15 cellular contexts compared by ENCODE assay signal in genomic region chr1:2073382-2074230, GRCh38. TPM values are rescaled to one million over a fixed set of nuclear protein-coding genes. Genes with fewer than 3 reads are reported as not detected.
DNase-seq lines count a peak whose midpoint lies in the region; ATAC-seq, FAIRE-seq and TF ChIP-seq lines count a peak whose summit lies in the region.
"Had no signal": no experiment of that assay in that cellular context is flagged by ENCODE, and none has a peak within 500 bp of the region (broad histone marks: within the 10 kb centered on the region; RNA-seq: fewer than 3 reads in every experiment).

No MANE protein-coding gene starts in this region.

- H3K4me1 Mint-ChIP-seq in effector memory CD8-positive, alpha-beta T cell (ENCODE audit: low read depth in 2 of 2), result peaks cover 6 to 22% of the 10 kb centered on the region in 2 donors

- TF ChIP-seq POLR2A in HepG2 (IDR thresholded peaks at IDR 0.05; ENCODE audit: insufficient read depth in 1 of 2, low read depth in 2 of 2, low read length in 2 of 2) (no peak), right lobe of liver (IDR thresholded peaks at IDR 0.05) (no peak)

- no peak for TF ChIP-seq RAD21 in HepG2 (CRISPR knock-in tag; IDR thresholded peaks at IDR 0.05)

- intact Hi-C loops in HepG2 (cut with micrococcal nuclease; ENCODE audit: unreplicated experiment), result no loop called here
- intact Hi-C loops in right lobe of liver (cut with DNase I), result no loop called here

- in situ Hi-C loops in HepG2 (cut with HindIII; ENCODE audit: extremely low pct_ligation_motif_present, low pct_unique_long_range_greater_than_20kb), result no loop called here

- no peak overlapping the region for H3K4me2 ChIP-seq in HepG2 (ENCODE audit: low read depth, low read length)

- no TSS peak for BruUV-seq in HepG2 (replicated peaks; lab: Mats Ljungman, UMichigan)

- peaks cover 14% of the 10 kb centered on the region for H3K4me1 ChIP-seq in HepG2 (ENCODE audit: insufficient read depth, low read length)
- no peaks in the 10 kb centered on the region for H3K4me1 ChIP-seq in right lobe of liver
- H3K4me1 ChIP-seq: body of pancreas had no signal

- no peak overlapping the region for H3K27ac Mint-ChIP-seq in effector memory CD8-positive, alpha-beta T cell
- H3K27ac Mint-ChIP-seq: CD4-positive, alpha-beta memory T cell; stimulated activated effector memory CD8-positive, alpha-beta T cell treated with anti-CD3 and anti-CD28 coated beads, Interleukin-12 subunit alpha, Interleukin-12 subunit beta, amount 100 ng/mL, for 72 hours had no signal

- no peaks in the 10 kb centered on the region for H3K27me3 Mint-ChIP-seq in effector memory CD8-positive, alpha-beta T cell
- H3K27me3 Mint-ChIP-seq: CD4-positive, alpha-beta memory T cell had no signal

- H3K36me3 Mint-ChIP-seq in effector memory CD8-positive, alpha-beta T cell (ENCODE audit: insufficient read depth), result peaks cover 8% of the 10 kb centered on the region

- ATAC-seq in HepG2 (no peak), right lobe of liver (no peak), HG03025 (IDR thresholded peaks at IDR 0.05; ENCODE audit: low FRiP score, unreplicated experiment) (no peak), HG02571 (IDR thresholded peaks at IDR 0.05; ENCODE audit: unreplicated experiment) (no peak)
- ATAC-seq in effector memory CD8-positive, alpha-beta T cell (replicated peaks), result no peak
- ATAC-seq: body of pancreas; Panc1; stimulated activated effector memory CD8-positive, alpha-beta T cell treated with anti-CD3 and anti-CD28 coated beads, Interleukin-12 subunit alpha, Interleukin-12 subunit beta, amount 100 ng/mL, for 72 hours had no signal

- no peaks in the 10 kb centered on the region for H3K27me3 ChIP-seq in HepG2 (ENCODE audit: control insufficient read depth in 1 of 2, insufficient read depth in 2 of 2, low read length in 2 of 2)
- no peaks in the 10 kb centered on the region for H3K27me3 ChIP-seq in right lobe of liver
- H3K27me3 ChIP-seq: body of pancreas had no signal

- peaks cover 8% of the 10 kb centered on the region for H3K79me2 ChIP-seq in HepG2 (ENCODE audit: insufficient read depth, low read length)

- H3K9me3 ChIP-seq in HepG2 (ENCODE audit: low read length), result peaks cover 18% of the 10 kb centered on the region
- H3K9me3 ChIP-seq in right lobe of liver, result peaks cover 0 to 9% (median 2%) of the 10 kb centered on the region in 4 donors

- peaks cover 4 to 16% of the 10 kb centered on the region in 2 experiments; a peak in 4 of 5 replicates for H3K36me3 ChIP-seq in HepG2 (replicated peaks in 1 of 2; ENCODE audit: control insufficient read depth in 1 of 2, insufficient read depth in 2 of 2, low read length in 2 of 2)
- H3K36me3 ChIP-seq in right lobe of liver, result peaks cover 0 to 2% (median under 1%) of the 10 kb centered on the region in 4 donors

- no peak for TF ChIP-seq EP300 in HepG2 (IDR thresholded peaks at IDR 0.05; ENCODE audit: low read depth in 2 of 2, low read length in 2 of 2)
- no peak for TF ChIP-seq EP300 in HepG2 (CRISPR knock-in tag; IDR thresholded peaks at IDR 0.05; ENCODE audit: borderline replicate concordance)

- TF ChIP-seq CTCF in HepG2 (CRISPR knock-in tag; IDR thresholded peaks at IDR 0.05) (no peak), right lobe of liver (IDR thresholded peaks at IDR 0.05) (no peak)

- no peak overlapping the region for H3K27ac ChIP-seq in HepG2 (ENCODE audit: extremely low read length, insufficient read depth, low read length)
- H3K27ac ChIP-seq in right lobe of liver, result no peak overlapping the region
- H3K27ac ChIP-seq: body of pancreas had no signal

- DNase-seq in HepG2 (ENCODE audit: low spot score) (no peak), right lobe of liver (no peak), anterior cingulate cortex (lab: John Stamatoyannopoulos, UW) (peak in 57 of 58 donors; percentile 24 to 93 (median 79)), iPS-NIHi11 (ENCODE audit: low spot score) (peak; percentile 64), cortex of kidney (lab: John Stamatoyannopoulos, UW) (no peak)
- DNase-seq in effector memory CD8-positive, alpha-beta T cell, result no peak
- DNase-seq: activated CD4-positive, alpha-beta T cell treated with anti-CD3 and anti-CD28 coated beads for 4 hours; body of pancreas; CD4-positive, alpha-beta memory T cell; KG1 had no signal

- H2AFZ ChIP-seq in HepG2 (ENCODE audit: low read length), result no peak overlapping the region

- peaks cover 10 to 15% of the 10 kb centered on the region in 2 donors for H3K9me3 Mint-ChIP-seq in effector memory CD8-positive, alpha-beta T cell

- POLR2A ChIA-PET in HepG2 (lab: Yijun Ruan, JAX), result no interaction called here

- H3K4me3 ChIP-seq in HepG2 (replicated peaks in 1 of 3; ENCODE audit: insufficient read depth in 1 of 3, low read depth in 2 of 3, low read length in 3 of 3) (no peak overlapping the region), right lobe of liver (no peak overlapping the region)
- H3K4me3 ChIP-seq: body of pancreas had no signal

- 98% methylated on average over 53 of the region's 59 CpGs for WGBS in HepG2 (ENCODE audit: low lambda C conversion rate)
- 82% methylated on average over 27 of the region's 59 CpGs for WGBS in right lobe of liver (ENCODE audit: insufficient coverage, low coverage, low lambda C conversion rate, missing lambda C conversion rate)

- no peak overlapping the region for H3K4me3 Mint-ChIP-seq in effector memory CD8-positive, alpha-beta T cell
- H3K4me3 Mint-ChIP-seq: CD4-positive, alpha-beta memory T cell; stimulated activated effector memory CD8-positive, alpha-beta T cell treated with anti-CD3 and anti-CD28 coated beads, Interleukin-12 subunit alpha, Interleukin-12 subunit beta, amount 100 ng/mL, for 72 hours had no signal

- CTCF ChIA-PET in HepG2 (lab: Yijun Ruan, JAX; ENCODE audit: low intra/inter-chr PET ratio, low total read pairs), result no interaction called here

- H4K20me1 ChIP-seq in HepG2 (ENCODE audit: insufficient read depth, low read length), result no peaks in the 10 kb centered on the region

- FAIRE-seq in HepG2 (lab: Jason Lieb, UNC), result no peak

- no peak overlapping the region for H3K9ac ChIP-seq in HepG2 (ENCODE audit: insufficient read depth, low read depth, low read length)

RNA-seq across cellular contexts. Expression of gene PRKCZ, which starts 23.4 kb away (rescaled TPM):
- total RNA-seq in HepG2 (2016; rRNA removed; fragmentation: Illumina TruSeq; extraction: Trizol) (21.9 and 34.7 TPM in 2 replicates), right lobe of liver (10 to 100 TPM; 10.3 to 20.1 (median 15.8) TPM)
- total RNA-seq in HepG2 (2016; cell fraction: cytosol; rRNA removed; fragmentation: Illumina TruSeq; extraction: Trizol; ENCODE audit: low read depth), result 25.5 and 28.3 TPM in 2 replicates
- 20.0 and 36.5 TPM in 2 replicates for total RNA-seq in HepG2 (2016; cell fraction: insoluble cytoplasmic fraction; rRNA removed; fragmentation: Illumina TruSeq; extraction: Trizol)
- 37.0 and 42.3 TPM in 2 replicates for total RNA-seq in HepG2 (2016; cell fraction: membrane; rRNA removed; fragmentation: Illumina TruSeq; extraction: Trizol)
- 30.0 and 34.9 TPM in 2 replicates for total RNA-seq in HepG2 (2016; cell fraction: nucleus; rRNA removed; fragmentation: Illumina TruSeq; extraction: Trizol)
- 85.2 and 85.8 TPM in 2 replicates for polyA plus RNA-seq in HepG2 (2011; rRNA removed)
- polyA plus RNA-seq in HepG2 (2011; cell fraction: cytosol; rRNA removed), result 52.8 and 75.3 TPM in 2 replicates
- 132 and 197 TPM in 2 replicates for polyA plus RNA-seq in HepG2 (2011; cell fraction: nucleus; rRNA removed)
- polyA plus RNA-seq in HepG2 (2012), result 47.5 and 47.9 TPM in 2 replicates
- 23.5 and 27.3 TPM in 2 replicates for polyA plus RNA-seq in HepG2 (2016; cell fraction: cytosol; fragmentation: Illumina TruSeq; extraction: Trizol; ENCODE audit: low read depth)
- 26.8 and 34.6 TPM in 2 replicates for polyA plus RNA-seq in HepG2 (2016; cell fraction: insoluble cytoplasmic fraction; fragmentation: Illumina TruSeq; extraction: Trizol; ENCODE audit: low read depth)
- 39.3 and 40.3 TPM in 2 replicates for polyA plus RNA-seq in HepG2 (2016; cell fraction: membrane; fragmentation: Illumina TruSeq; extraction: Trizol; ENCODE audit: low read depth)
- 76.9 and 79.5 TPM in 2 replicates for polyA plus RNA-seq in HepG2 (2016; cell fraction: nucleus; fragmentation: Illumina TruSeq; extraction: Trizol; ENCODE audit: insufficient read depth, low read depth)
- polyA minus RNA-seq in HepG2 (2011; rRNA and poly(A)+ RNA removed; ENCODE audit: low replicate concordance), result 29.4 and 69.2 TPM in 2 replicates
- 14.4 and 24.4 TPM in 2 replicates for polyA minus RNA-seq in HepG2 (2011; cell fraction: cytosol; rRNA and poly(A)+ RNA removed)
- polyA minus RNA-seq in HepG2 (2011; cell fraction: nucleus; rRNA and poly(A)+ RNA removed), result 41.4 and 57.0 TPM in 2 replicates

RNA-seq across cellular contexts. Expression of gene GABRD, which starts 54.5 kb away (rescaled TPM):
- total RNA-seq in HepG2 (2016; rRNA removed; fragmentation: Illumina TruSeq; extraction: Trizol), result not detected in 2 replicates
- total RNA-seq in HepG2 (2016; cell fraction: cytosol; rRNA removed; fragmentation: Illumina TruSeq; extraction: Trizol; ENCODE audit: low read depth), result not detected in 2 replicates
- not detected in 2 replicates for total RNA-seq in HepG2 (2016; cell fraction: insoluble cytoplasmic fraction; rRNA removed; fragmentation: Illumina TruSeq; extraction: Trizol)
- not detected in 2 replicates for total RNA-seq in HepG2 (2016; cell fraction: membrane; rRNA removed; fragmentation: Illumina TruSeq; extraction: Trizol)
- not detected in 2 replicates for total RNA-seq in HepG2 (2016; cell fraction: nucleus; rRNA removed; fragmentation: Illumina TruSeq; extraction: Trizol)
- polyA plus RNA-seq in HepG2 (2011; rRNA removed), result 0.22 TPM in 1 of 2 replicates, not detected in the other
- polyA plus RNA-seq in HepG2 (2011; cell fraction: cytosol; rRNA removed), result 0.09 TPM in 1 of 2 replicates, not detected in the other
- polyA plus RNA-seq in HepG2 (2011; cell fraction: nucleus; rRNA removed), result 0.08 TPM in 1 of 2 replicates, not detected in the other
- not detected in 2 replicates for polyA plus RNA-seq in HepG2 (2012)
- not detected in 2 replicates for polyA plus RNA-seq in HepG2 (2016; cell fraction: cytosol; fragmentation: Illumina TruSeq; extraction: Trizol; ENCODE audit: low read depth)
- not detected in 2 replicates for polyA plus RNA-seq in HepG2 (2016; cell fraction: insoluble cytoplasmic fraction; fragmentation: Illumina TruSeq; extraction: Trizol; ENCODE audit: low read depth)
- not detected in 2 replicates for polyA plus RNA-seq in HepG2 (2016; cell fraction: membrane; fragmentation: Illumina TruSeq; extraction: Trizol; ENCODE audit: low read depth)
- not detected in 2 replicates for polyA plus RNA-seq in HepG2 (2016; cell fraction: nucleus; fragmentation: Illumina TruSeq; extraction: Trizol; ENCODE audit: insufficient read depth, low read depth)
- 0.51 TPM in 1 of 2 replicates, not detected in the other for polyA minus RNA-seq in HepG2 (2011; rRNA and poly(A)+ RNA removed; ENCODE audit: low replicate concordance)
- not detected in 2 replicates for polyA minus RNA-seq in HepG2 (2011; cell fraction: cytosol; rRNA and poly(A)+ RNA removed)
- not detected in 2 replicates for polyA minus RNA-seq in HepG2 (2011; cell fraction: nucleus; rRNA and poly(A)+ RNA removed)
- under 1 TPM in 1 of 6 experiments, not detected in 5; 0.55 TPM for total RNA-seq in right lobe of liver
- total RNA-seq: body of pancreas; CD4-positive, alpha-beta memory T cell; pulmonary artery endothelial cell had no signal
- polyA plus RNA-seq: CD4-positive, alpha-beta memory T cell had no signal

Comparison
In these comparisons a context has a peak if more than half of its experiments do, and no peak if none do; other contexts are left out.
1. DNase-seq: peak in anterior cingulate cortex (57 of 58) and iPS-NIHi11 (single experiment); none in HepG2 (single experiment), right lobe of liver (0 of 3), cortex of kidney (single experiment) and effector memory CD8-positive, alpha-beta T cell (0 of 3).